In the genomic region with DNA sequence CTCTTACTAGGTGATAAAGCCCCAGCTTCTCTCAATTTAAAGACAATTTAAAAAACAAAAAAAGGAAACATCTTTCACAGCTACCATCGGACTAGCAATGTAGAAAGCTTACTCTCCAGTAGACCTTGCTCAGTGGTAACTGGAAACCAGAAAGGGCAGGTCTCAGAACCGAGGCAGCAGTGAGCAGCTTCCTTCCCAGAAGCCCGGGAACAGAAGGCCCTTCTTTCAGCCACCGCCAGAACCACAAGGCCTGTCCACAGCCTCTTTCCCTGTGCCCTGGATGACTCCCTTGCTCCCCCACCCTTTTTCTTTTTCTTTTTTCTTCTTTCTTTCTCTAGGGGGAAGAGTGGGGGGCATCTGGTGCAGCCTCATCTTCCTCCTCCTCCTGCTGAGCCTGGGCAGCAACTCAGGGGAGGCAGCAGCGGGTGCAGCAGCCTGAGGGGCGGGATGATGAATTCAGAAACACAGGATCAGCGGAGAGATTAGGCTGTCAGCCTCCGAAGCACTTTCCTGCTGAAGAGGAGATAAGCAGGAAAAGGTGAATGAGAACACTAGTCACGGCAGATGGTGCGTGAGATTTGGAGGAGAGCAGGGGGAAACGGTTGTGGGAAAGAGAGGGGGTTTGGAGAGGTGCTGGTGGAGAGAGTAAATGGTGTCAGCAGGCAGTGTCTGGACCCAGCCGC, we compare ENCODE assay signal across 1 cellular context.
TF ChIP-seq lines count a peak whose summit lies in the region.

No MANE protein-coding gene starts in this region.

TF ChIP-seq in K562, 482 proteins besides CTCF, POLR2A, EP300 and RAD21 (continued from another document and continues in another):
- TF ChIP-seq, protein P1, sequence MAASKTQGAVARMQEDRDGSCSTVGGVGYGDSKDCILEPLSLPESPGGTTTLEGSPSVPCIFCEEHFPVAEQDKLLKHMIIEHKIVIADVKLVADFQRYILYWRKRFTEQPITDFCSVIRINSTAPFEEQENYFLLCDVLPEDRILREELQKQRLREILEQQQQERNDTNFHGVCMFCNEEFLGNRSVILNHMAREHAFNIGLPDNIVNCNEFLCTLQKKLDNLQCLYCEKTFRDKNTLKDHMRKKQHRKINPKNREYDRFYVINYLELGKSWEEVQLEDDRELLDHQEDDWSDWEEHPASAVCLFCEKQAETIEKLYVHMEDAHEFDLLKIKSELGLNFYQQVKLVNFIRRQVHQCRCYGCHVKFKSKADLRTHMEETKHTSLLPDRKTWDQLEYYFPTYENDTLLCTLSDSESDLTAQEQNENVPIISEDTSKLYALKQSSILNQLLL (CRISPR knock-in tag; IDR thresholded peaks at IDR 0.05; ENCODE audit: borderline replicate concordance), result no peak
- TF ChIP-seq FUS (optimal IDR thresholded peaks at IDR 0.05; ENCODE audit: low read depth, low read length) (no peak), ETV1 (tag; conservative IDR thresholded peaks at IDR 0.05; ENCODE audit: low read depth) (no peak), ZBTB49 (CRISPR knock-in tag; IDR thresholded peaks at IDR 0.05; ENCODE audit: borderline replicate concordance) (no peak), TAF1 (IDR thresholded peaks at IDR 0.05; ENCODE audit: control insufficient read depth, extremely low read depth, insufficient read depth, low read length, severe bottlenecking) (no peak), MNT (conservative IDR thresholded peaks at IDR 0.05) (peak in 1 of 2 experiments; percentile 47; a peak in 1 of 4 replicates), RBM25 (IDR thresholded peaks at IDR 0.05; ENCODE audit: low read depth, low read length, severe bottlenecking) (no peak), ZNF41 (CRISPR knock-in tag; conservative IDR thresholded peaks at IDR 0.05) (no peak), MXI1 (IDR thresholded peaks at IDR 0.05; ENCODE audit: low read depth, low read length) (no peak), SLC30A9 (CRISPR knock-in tag; IDR thresholded peaks at IDR 0.05) (no peak), ZNF311 (CRISPR knock-in tag; IDR thresholded peaks at IDR 0.05) (no peak), BDP1 (IDR thresholded peaks at IDR 0.05; ENCODE audit: insufficient read depth, insufficient read length) (no peak), NFRKB (IDR thresholded peaks at IDR 0.05; ENCODE audit: low read depth) (no peak), ELF1 (tag; IDR thresholded peaks at IDR 0.05) (no peak), BCL6 (CRISPR knock-in tag; IDR thresholded peaks at IDR 0.05) (no peak), HDGF (IDR thresholded peaks at IDR 0.05) (no peak), TAF15 (IDR thresholded peaks at IDR 0.05; ENCODE audit: low read depth, low read length) (no peak), GABPB2 (CRISPR knock-in tag; conservative IDR thresholded peaks at IDR 0.05) (no peak), HEY1 (CRISPR knock-in tag; IDR thresholded peaks at IDR 0.05; ENCODE audit: borderline replicate concordance) (no peak), U2AF2 (optimal IDR thresholded peaks at IDR 0.05; ENCODE audit: low read depth, low read length) (no peak), TAL1 (IDR thresholded peaks at IDR 0.05) (peak; percentile 96), TFE3 (CRISPR knock-in tag; IDR thresholded peaks at IDR 0.05) (no peak), HSF4 (CRISPR knock-in tag; IDR thresholded peaks at IDR 0.05; ENCODE audit: borderline replicate concordance) (no peak), PTBP1 (IDR thresholded peaks at IDR 0.05; ENCODE audit: low read depth, low read length) (no peak), NFIX (CRISPR knock-in tag; IDR thresholded peaks at IDR 0.05; ENCODE audit: low read depth) (no peak), NR2C2 (CRISPR knock-in tag; IDR thresholded peaks at IDR 0.05) (no peak), NR2C2 (tag; IDR thresholded peaks at IDR 0.05) (no peak), ZNF695 (CRISPR knock-in tag; IDR thresholded peaks at IDR 0.05) (no peak), TEAD4 (IDR thresholded peaks at IDR 0.05; ENCODE audit: low read length) (peak; percentile 98), TEAD4 (CRISPR knock-in tag; IDR thresholded peaks at IDR 0.05; ENCODE audit: borderline replicate concordance) (no peak), TAF9B (IDR thresholded peaks at IDR 0.05; ENCODE audit: partially characterized antibody) (peak; percentile 3), MAFF (IDR thresholded peaks at IDR 0.05; ENCODE audit: low read length) (no peak), KLF1 (tag; IDR thresholded peaks at IDR 0.05) (no peak), ZNF12 (CRISPR knock-in tag; IDR thresholded peaks at IDR 0.05) (no peak), GABPB1 (CRISPR knock-in tag; IDR thresholded peaks at IDR 0.05) (no peak), MCM5 (IDR thresholded peaks at IDR 0.05; ENCODE audit: low read depth) (no peak), NR2C1 (IDR thresholded peaks at IDR 0.05) (no peak), NR2C1 (tag; IDR thresholded peaks at IDR 0.05) (no peak), MEF2A (IDR thresholded peaks at IDR 0.05; ENCODE audit: control insufficient read depth, low read depth, low read length) (no peak), TAF7 (tag; IDR thresholded peaks at IDR 0.05) (no peak), ZNF551 (CRISPR knock-in tag; IDR thresholded peaks at IDR 0.05) (no peak), NFATC3 (IDR thresholded peaks at IDR 0.05) (no peak)
- TF ChIP-seq, protein P2, sequence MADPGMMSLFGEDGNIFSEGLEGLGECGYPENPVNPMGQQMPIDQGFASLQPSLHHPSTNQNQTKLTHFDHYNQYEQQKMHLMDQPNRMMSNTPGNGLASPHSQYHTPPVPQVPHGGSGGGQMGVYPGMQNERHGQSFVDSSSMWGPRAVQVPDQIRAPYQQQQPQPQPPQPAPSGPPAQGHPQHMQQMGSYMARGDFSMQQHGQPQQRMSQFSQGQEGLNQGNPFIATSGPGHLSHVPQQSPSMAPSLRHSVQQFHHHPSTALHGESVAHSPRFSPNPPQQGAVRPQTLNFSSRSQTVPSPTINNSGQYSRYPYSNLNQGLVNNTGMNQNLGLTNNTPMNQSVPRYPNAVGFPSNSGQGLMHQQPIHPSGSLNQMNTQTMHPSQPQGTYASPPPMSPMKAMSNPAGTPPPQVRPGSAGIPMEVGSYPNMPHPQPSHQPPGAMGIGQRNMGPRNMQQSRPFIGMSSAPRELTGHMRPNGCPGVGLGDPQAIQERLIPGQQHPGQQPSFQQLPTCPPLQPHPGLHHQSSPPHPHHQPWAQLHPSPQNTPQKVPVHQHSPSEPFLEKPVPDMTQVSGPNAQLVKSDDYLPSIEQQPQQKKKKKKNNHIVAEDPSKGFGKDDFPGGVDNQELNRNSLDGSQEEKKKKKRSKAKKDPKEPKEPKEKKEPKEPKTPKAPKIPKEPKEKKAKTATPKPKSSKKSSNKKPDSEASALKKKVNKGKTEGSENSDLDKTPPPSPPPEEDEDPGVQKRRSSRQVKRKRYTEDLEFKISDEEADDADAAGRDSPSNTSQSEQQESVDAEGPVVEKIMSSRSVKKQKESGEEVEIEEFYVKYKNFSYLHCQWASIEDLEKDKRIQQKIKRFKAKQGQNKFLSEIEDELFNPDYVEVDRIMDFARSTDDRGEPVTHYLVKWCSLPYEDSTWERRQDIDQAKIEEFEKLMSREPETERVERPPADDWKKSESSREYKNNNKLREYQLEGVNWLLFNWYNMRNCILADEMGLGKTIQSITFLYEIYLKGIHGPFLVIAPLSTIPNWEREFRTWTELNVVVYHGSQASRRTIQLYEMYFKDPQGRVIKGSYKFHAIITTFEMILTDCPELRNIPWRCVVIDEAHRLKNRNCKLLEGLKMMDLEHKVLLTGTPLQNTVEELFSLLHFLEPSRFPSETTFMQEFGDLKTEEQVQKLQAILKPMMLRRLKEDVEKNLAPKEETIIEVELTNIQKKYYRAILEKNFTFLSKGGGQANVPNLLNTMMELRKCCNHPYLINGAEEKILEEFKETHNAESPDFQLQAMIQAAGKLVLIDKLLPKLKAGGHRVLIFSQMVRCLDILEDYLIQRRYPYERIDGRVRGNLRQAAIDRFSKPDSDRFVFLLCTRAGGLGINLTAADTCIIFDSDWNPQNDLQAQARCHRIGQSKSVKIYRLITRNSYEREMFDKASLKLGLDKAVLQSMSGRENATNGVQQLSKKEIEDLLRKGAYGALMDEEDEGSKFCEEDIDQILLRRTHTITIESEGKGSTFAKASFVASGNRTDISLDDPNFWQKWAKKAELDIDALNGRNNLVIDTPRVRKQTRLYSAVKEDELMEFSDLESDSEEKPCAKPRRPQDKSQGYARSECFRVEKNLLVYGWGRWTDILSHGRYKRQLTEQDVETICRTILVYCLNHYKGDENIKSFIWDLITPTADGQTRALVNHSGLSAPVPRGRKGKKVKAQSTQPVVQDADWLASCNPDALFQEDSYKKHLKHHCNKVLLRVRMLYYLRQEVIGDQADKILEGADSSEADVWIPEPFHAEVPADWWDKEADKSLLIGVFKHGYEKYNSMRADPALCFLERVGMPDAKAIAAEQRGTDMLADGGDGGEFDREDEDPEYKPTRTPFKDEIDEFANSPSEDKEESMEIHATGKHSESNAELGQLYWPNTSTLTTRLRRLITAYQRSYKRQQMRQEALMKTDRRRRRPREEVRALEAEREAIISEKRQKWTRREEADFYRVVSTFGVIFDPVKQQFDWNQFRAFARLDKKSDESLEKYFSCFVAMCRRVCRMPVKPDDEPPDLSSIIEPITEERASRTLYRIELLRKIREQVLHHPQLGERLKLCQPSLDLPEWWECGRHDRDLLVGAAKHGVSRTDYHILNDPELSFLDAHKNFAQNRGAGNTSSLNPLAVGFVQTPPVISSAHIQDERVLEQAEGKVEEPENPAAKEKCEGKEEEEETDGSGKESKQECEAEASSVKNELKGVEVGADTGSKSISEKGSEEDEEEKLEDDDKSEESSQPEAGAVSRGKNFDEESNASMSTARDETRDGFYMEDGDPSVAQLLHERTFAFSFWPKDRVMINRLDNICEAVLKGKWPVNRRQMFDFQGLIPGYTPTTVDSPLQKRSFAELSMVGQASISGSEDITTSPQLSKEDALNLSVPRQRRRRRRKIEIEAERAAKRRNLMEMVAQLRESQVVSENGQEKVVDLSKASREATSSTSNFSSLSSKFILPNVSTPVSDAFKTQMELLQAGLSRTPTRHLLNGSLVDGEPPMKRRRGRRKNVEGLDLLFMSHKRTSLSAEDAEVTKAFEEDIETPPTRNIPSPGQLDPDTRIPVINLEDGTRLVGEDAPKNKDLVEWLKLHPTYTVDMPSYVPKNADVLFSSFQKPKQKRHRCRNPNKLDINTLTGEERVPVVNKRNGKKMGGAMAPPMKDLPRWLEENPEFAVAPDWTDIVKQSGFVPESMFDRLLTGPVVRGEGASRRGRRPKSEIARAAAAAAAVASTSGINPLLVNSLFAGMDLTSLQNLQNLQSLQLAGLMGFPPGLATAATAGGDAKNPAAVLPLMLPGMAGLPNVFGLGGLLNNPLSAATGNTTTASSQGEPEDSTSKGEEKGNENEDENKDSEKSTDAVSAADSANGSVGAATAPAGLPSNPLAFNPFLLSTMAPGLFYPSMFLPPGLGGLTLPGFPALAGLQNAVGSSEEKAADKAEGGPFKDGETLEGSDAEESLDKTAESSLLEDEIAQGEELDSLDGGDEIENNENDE (IDR thresholded peaks at IDR 0.05; ENCODE audit: low read depth, low read length), result no peak
- TF ChIP-seq, protein P3, sequence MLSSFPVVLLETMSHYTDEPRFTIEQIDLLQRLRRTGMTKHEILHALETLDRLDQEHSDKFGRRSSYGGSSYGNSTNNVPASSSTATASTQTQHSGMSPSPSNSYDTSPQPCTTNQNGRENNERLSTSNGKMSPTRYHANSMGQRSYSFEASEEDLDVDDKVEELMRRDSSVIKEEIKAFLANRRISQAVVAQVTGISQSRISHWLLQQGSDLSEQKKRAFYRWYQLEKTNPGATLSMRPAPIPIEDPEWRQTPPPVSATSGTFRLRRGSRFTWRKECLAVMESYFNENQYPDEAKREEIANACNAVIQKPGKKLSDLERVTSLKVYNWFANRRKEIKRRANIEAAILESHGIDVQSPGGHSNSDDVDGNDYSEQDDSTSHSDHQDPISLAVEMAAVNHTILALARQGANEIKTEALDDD (IDR thresholded peaks at IDR 0.05), result peak; percentile 59; the same call in 1 of the 2 replicates
